Comparison of ENCODE assay signal across 8 cellular contexts in genomic region chr15:73633111-73633990, GRCh38. TPM values are rescaled to one million over a fixed set of nuclear protein-coding genes. Genes with fewer than 3 reads are reported as not detected.
DNase-seq lines count a peak whose midpoint lies in the region; ATAC-seq and TF ChIP-seq lines count a peak whose summit lies in the region.

NPTN (minus strand) TSS chr15:73633389; CDS start chr15:73633215, 174 bp downstream.

- peak; percentile 85 for TF ChIP-seq POLR2A in IMR-90 (IDR thresholded peaks at IDR 0.05; ENCODE audit: low read depth, low read length)

- ATAC-seq in GM21528 (IDR thresholded peaks at IDR 0.05; ENCODE audit: low FRiP score, unreplicated experiment) = peak; percentile 86
- ATAC-seq in IMR-90 (ENCODE audit: low read depth) = peak; percentile 90

- H3K14ac ChIP-seq in IMR-90 (replicated peaks; ENCODE audit: low read depth, low read length) = peak within 1 kb of the TSS; percentile 98

- H3K4ac ChIP-seq in IMR-90 (ENCODE audit: low read depth, low read length) = peak within 1 kb of the TSS; percentile 97

- in situ Hi-C loops in IMR-90 (cut with MboI; ENCODE audit: low sequenced_read_pairs) = loop anchor here (5.0 kb wide), 1 partner anchor 61 kb away; no protein-coding TSS in a partner anchor

- peak within 1 kb of the TSS; percentile 64 for H3K18ac ChIP-seq in IMR-90 (ENCODE audit: low read depth, low read length)

- 9% methylated on average over 8 of the region's 62 CpGs; no CpG with 5 or more reads in 1 of the 2 experiments for WGBS in IMR-90 (ENCODE audit: extremely low coverage in 2 of 2, insufficient read length in 1 of 2), 2 experiments

- peak within 1 kb of the TSS; percentile 75 for H2AFZ ChIP-seq in IMR-90 (replicated peaks; ENCODE audit: low read length, poor library complexity)

- no TSS peak for BruUV-seq in IMR-90 (replicated peaks; lab: Mats Ljungman, UMichigan)

- POLR2A ChIA-PET in IMR-90 (lab: Charles Lee; ENCODE audit: unreplicated experiment) = no interaction called here

- H3K4me3 ChIP-seq in IMR-90 (ENCODE audit: insufficient read depth, low read depth, low read length) = peak within 1 kb of the TSS; percentile 64

- H3K9ac ChIP-seq in IMR-90 (ENCODE audit: low read depth, low read length) = peak within 1 kb of the TSS; percentile 97

- H2BK5ac ChIP-seq in IMR-90 (ENCODE audit: low read depth, low read length, poor library complexity, severe bottlenecking) = peak within 1 kb of the TSS; percentile 91

- no peaks in the 10 kb centered on the region for H3K9me3 ChIP-seq in IMR-90 (ENCODE audit: control insufficient read depth, insufficient read depth, low read length)

- H2AK5ac ChIP-seq in IMR-90 (ENCODE audit: low read depth, low read length) = peak within 1 kb of the TSS; percentile 85

- no peak for TF ChIP-seq CTCF in IMR-90 (conservative IDR thresholded peaks at IDR 0.05; ENCODE audit: low read depth, low read length)

- no peak for TF ChIP-seq RAD21 in IMR-90 (IDR thresholded peaks at IDR 0.05; ENCODE audit: low read length)

- H4K91ac ChIP-seq in IMR-90 (ENCODE audit: insufficient read depth, low read depth, low read length) = peak within 1 kb of the TSS; percentile 95

- peak within 1 kb of the TSS; percentile 97 for H3K4me2 ChIP-seq in IMR-90 (ENCODE audit: low read depth, low read length)

- peak within 1 kb of the TSS; percentile 66 for H4K5ac ChIP-seq in IMR-90 (ENCODE audit: low read depth, low read length)

- peak within 1 kb of the TSS; percentile 92 for H3K23ac ChIP-seq in IMR-90 (ENCODE audit: low read depth, low read length)

- no peaks in the 10 kb centered on the region for H3K27me3 ChIP-seq in IMR-90 (ENCODE audit: control insufficient read depth, insufficient read depth, low read length)

- peak within 1 kb of the TSS; percentile 89 for H3K56ac ChIP-seq in IMR-90 (ENCODE audit: extremely low read depth, insufficient read depth, low read length)

- peaks cover 43% of the 10 kb centered on the region for H4K20me1 ChIP-seq in IMR-90 (ENCODE audit: insufficient read depth, low read length)

- H2BK120ac ChIP-seq in IMR-90 (ENCODE audit: low read depth, low read length) = peak within 1 kb of the TSS; percentile 90

- CTCF ChIA-PET in IMR-90 (lab: Yijun Ruan, JAX) = interaction anchor here (0.6 to 4.7 kb wide), 7 partner anchors 10 to 80 kb away, joined by 3 to 33 read pairs (median 3); no protein-coding TSS in a partner anchor

- peak; percentile 98 for DNase-seq in DMS 273 (lab: John Stamatoyannopoulos, UW; ENCODE audit: unreplicated experiment)
- DNase-seq in IMR-90 = peak; percentile 96
- DNase-seq in OCI-M1 (lab: John Stamatoyannopoulos, UW) = peak; percentile 98
- DNase-seq in activated T-cell treated with anti-CD3 and anti-CD28 coated beads for 4 hours = peak; percentile 97
- peak; percentile 86 for DNase-seq in epithelial cell of prostate (ENCODE audit: low read depth, low spot score)
- peak; percentile 99 for DNase-seq in mucosa of gallbladder (ENCODE audit: low spot score)
- DNase-seq in stimulated activated CD8-positive, alpha-beta memory T cell treated with anti-CD3 and anti-CD28 coated beads, Interleukin-4, amount 100 ng/mL, for 4 hours (ENCODE audit: low read depth in 2 of 2, low spot score in 1 of 2) = peak; percentile 94 to 98

- H2BK20ac ChIP-seq in IMR-90 (ENCODE audit: low read depth, low read length) = peak within 1 kb of the TSS; percentile 81

- H4K8ac ChIP-seq in IMR-90 (ENCODE audit: low read depth in 2 of 2, low read length in 2 of 2) = peak within 1 kb of the TSS; percentile 90 to 97

- H3K4me1 ChIP-seq in IMR-90 (ENCODE audit: control insufficient read depth, insufficient read depth, low read length) = peaks cover 15% of the 10 kb centered on the region

- peaks cover 9% of the 10 kb centered on the region for H3K9me1 ChIP-seq in IMR-90 (ENCODE audit: insufficient read depth, low read length)

- H3K27ac ChIP-seq in IMR-90 (ENCODE audit: insufficient read depth, low read length) (peak within 1 kb of the TSS; percentile 95), epithelial cell of prostate (peak within 1 kb of the TSS; percentile 95)

- H2BK15ac ChIP-seq in IMR-90 (ENCODE audit: low read depth, low read length) = peak within 1 kb of the TSS; percentile 79; the same call in 2 of the 3 replicates

- H3K36me3 ChIP-seq in IMR-90 (ENCODE audit: control insufficient read depth, insufficient read depth, low read length) = no peaks in the 10 kb centered on the region

- H3K79me1 ChIP-seq in IMR-90 (ENCODE audit: low read depth in 1 of 2, low read length in 2 of 2) = peaks cover 7 to 50% of the 10 kb centered on the region in 2 experiments; a peak in 2 of 4 replicates

- intact Hi-C loops in IMR-90 (cut with micrococcal nuclease) = loop anchor here (2.0 kb wide), 1 partner anchor 35 kb away; no protein-coding TSS in a partner anchor

- dilution Hi-C loops in IMR-90 (cut with HindIII; ENCODE audit: low sequenced_read_pairs, unreplicated experiment) = no loop called here

- peak within 1 kb of the TSS; percentile 21 for H2AK9ac ChIP-seq in IMR-90 (replicated peaks; ENCODE audit: low read depth, low read length, poor library complexity)

TF ChIP-seq in IMR-90, 13 proteins besides CTCF, POLR2A, EP300 and RAD21:
- TF ChIP-seq USF2 (IDR thresholded peaks at IDR 0.05; ENCODE audit: low read depth, low read length) (peak; percentile 100), MXI1 (IDR thresholded peaks at IDR 0.05; ENCODE audit: borderline replicate concordance, low read depth, low read length) (no peak), CHD1 (IDR thresholded peaks at IDR 0.05; ENCODE audit: low read depth, low read length) (no peak), MAFK (IDR thresholded peaks at IDR 0.05; ENCODE audit: low read depth, low read length) (no peak), FOS (IDR thresholded peaks at IDR 0.05; ENCODE audit: low read depth, low read length) (peak; percentile 94), NFE2L2 (IDR thresholded peaks at IDR 0.05; ENCODE audit: low read depth, low read length) (no peak), ELK1 (IDR thresholded peaks at IDR 0.05; ENCODE audit: borderline replicate concordance, low read depth, low read length) (no peak), SMC3 (IDR thresholded peaks at IDR 0.05; ENCODE audit: low read depth, low read length) (no peak), BHLHE40 (IDR thresholded peaks at IDR 0.05; ENCODE audit: low read depth, low read length) (peak; percentile 95), RCOR1 (IDR thresholded peaks at IDR 0.05; ENCODE audit: insufficient replicate concordance, low read length) (no peak), CEBPB (IDR thresholded peaks at IDR 0.05; ENCODE audit: low read depth, low read length) (no peak), RFX5 (IDR thresholded peaks at IDR 0.05; ENCODE audit: low read depth, low read length) (no peak), MAZ (IDR thresholded peaks at IDR 0.05; ENCODE audit: borderline replicate concordance, low read depth, low read length) (peak; percentile 94)

RNA-seq across cellular contexts. Expression of gene NPTN, which starts in this region (rescaled TPM):
- 150 and 171 TPM in 2 replicates for total RNA-seq in IMR-90 (2012; rRNA removed)
- 268 and 329 TPM in 2 replicates for polyA plus RNA-seq in IMR-90 (2012; rRNA removed)
- polyA plus RNA-seq in IMR-90 (2012; cell fraction: cytosol; rRNA removed) = 181 and 182 TPM in 2 replicates
- polyA plus RNA-seq in IMR-90 (2012; cell fraction: nucleus; rRNA removed; ENCODE audit: low replicate concordance) = 77.6 and 177 TPM in 2 replicates
- 159 TPM for total RNA-seq in mucosa of gallbladder

Comparison
In these comparisons a context has a peak if more than half of its experiments do, and no peak if none do; other contexts are left out.
1. Peak in every context shown above with its lines: DNase-seq, ATAC-seq, H3K4me3 ChIP-seq and H3K27ac ChIP-seq.